Comparison of ENCODE assay signal across 23 cellular contexts in the genomic region with DNA sequence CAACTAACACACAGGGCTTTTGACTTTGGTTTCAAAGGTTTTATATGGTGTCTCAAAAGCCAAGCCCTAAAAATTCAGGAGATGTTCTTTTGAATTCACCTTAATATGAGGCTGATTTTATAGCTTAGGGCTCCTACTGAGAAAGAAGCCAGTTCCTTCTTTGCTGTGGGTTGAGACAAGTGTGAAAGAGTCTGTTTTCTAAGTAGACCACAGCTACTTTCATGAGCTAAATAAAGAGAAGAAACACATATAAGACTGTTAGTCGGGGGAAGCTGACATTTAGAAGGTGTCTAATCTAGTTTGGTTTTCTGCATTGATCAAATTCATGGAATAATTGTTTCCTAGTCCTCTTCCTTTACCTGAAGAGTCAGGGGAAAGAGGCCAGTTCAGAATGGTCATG.
DNase-seq lines count a peak whose midpoint lies in the region; ATAC-seq and TF ChIP-seq lines count a peak whose summit lies in the region.
"Had no signal": no experiment of that assay in that cellular context is flagged by ENCODE, and none has a peak within 500 bp of the region (broad histone marks: within the 10 kb centered on the region; RNA-seq: fewer than 3 reads in every experiment).

No MANE protein-coding gene starts in this region.

- DNase-seq in immature natural killer cell (no peak), DMS153 (lab: John Stamatoyannopoulos, UW) (no peak)
- no peak for DNase-seq in stimulated activated CD4-positive, alpha-beta T cell treated with anti-CD3 and anti-CD28 coated beads, Interleukin-12 subunit alpha, Interleukin-12 subunit beta, amount 100 ng/mL, for 4 hours
- DNase-seq in activated naive CD8-positive, alpha-beta T cell treated with anti-CD3 and anti-CD28 coated beads, Interleukin-2, amount 50 U/mL, for 24 hours: no peak
- DNase-seq: activated CD4-positive, alpha-beta T cell treated with anti-CD3 and anti-CD28 coated beads, Interleukin-2, amount 10 ng/mL, durations not matched to agents 7 days and 5 days; activated CD8-positive, alpha-beta memory T cell treated with anti-CD3 and anti-CD28 coated beads, Interleukin-2, amount 50 U/mL, for 4 hours; activated naive CD8-positive, alpha-beta T cell treated with anti-CD3 and anti-CD28 coated beads, Interleukin-2, amount 10 ng/mL, durations not matched to agents 7 days and 5 days; COR-L47; effector memory CD8-positive, alpha-beta T cell; esophagus squamous epithelium; left cardiac atrium; NCI-H69; nucleus accumbens; retina had no signal

- no peaks in the 10 kb centered on the region for H3K79me2 ChIP-seq in KMS-11 (ENCODE audit: insufficient read depth, low read depth)

- no peaks in the 10 kb centered on the region for H3K4me1 Mint-ChIP-seq in immature natural killer cell
- H3K4me1 Mint-ChIP-seq in activated naive CD8-positive, alpha-beta T cell treated with anti-CD3 and anti-CD28 coated beads, Interleukin-2, amount 50 U/mL, for 24 hours: no peaks in the 10 kb centered on the region
- H3K4me1 Mint-ChIP-seq: activated CD4-positive, alpha-beta T cell treated with anti-CD3 and anti-CD28 coated beads, Interleukin-2, amount 10 ng/mL, durations not matched to agents 7 days and 5 days; activated naive CD8-positive, alpha-beta T cell treated with anti-CD3 and anti-CD28 coated beads, Interleukin-2, amount 10 ng/mL, durations not matched to agents 7 days and 5 days; memory B cell had no signal

- H3K9ac ChIP-seq in KMS-11: peak overlapping the region; percentile 37; the same call in 1 of the 2 replicates

- H3K27ac ChIP-seq in KMS-11: peak overlapping the region; percentile 75
- H3K27ac ChIP-seq: esophagus squamous epithelium, suprapubic skin had no signal

- H3K4me3 Mint-ChIP-seq in immature natural killer cell: no peak overlapping the region
- no peak overlapping the region for H3K4me3 Mint-ChIP-seq in activated naive CD8-positive, alpha-beta T cell treated with anti-CD3 and anti-CD28 coated beads, Interleukin-2, amount 50 U/mL, for 24 hours
- H3K4me3 Mint-ChIP-seq: activated CD4-positive, alpha-beta T cell treated with anti-CD3 and anti-CD28 coated beads, Interleukin-2, amount 10 ng/mL, durations not matched to agents 7 days and 5 days; activated naive CD8-positive, alpha-beta T cell treated with anti-CD3 and anti-CD28 coated beads, Interleukin-2, amount 10 ng/mL, durations not matched to agents 7 days and 5 days; effector memory CD8-positive, alpha-beta T cell; GM23338; memory B cell had no signal

- H3K4me2 ChIP-seq in KMS-11: peak overlapping the region; percentile 86
- H3K4me2 ChIP-seq: GM23338 had no signal

- peaks cover 0 to 2% (median 0%) of the 10 kb centered on the region in 3 donors for H3K27me3 Mint-ChIP-seq in immature natural killer cell (ENCODE audit: low read depth in 3 of 3)
- peaks cover 7% of the 10 kb centered on the region for H3K27me3 Mint-ChIP-seq in activated naive CD8-positive, alpha-beta T cell treated with anti-CD3 and anti-CD28 coated beads, Interleukin-2, amount 50 U/mL, for 24 hours
- H3K27me3 Mint-ChIP-seq: activated naive CD8-positive, alpha-beta T cell treated with anti-CD3 and anti-CD28 coated beads, Interleukin-2, amount 10 ng/mL, durations not matched to agents 7 days and 5 days had no signal

- no peaks in the 10 kb centered on the region for H3K36me3 Mint-ChIP-seq in immature natural killer cell
- H3K36me3 Mint-ChIP-seq in activated naive CD8-positive, alpha-beta T cell treated with anti-CD3 and anti-CD28 coated beads, Interleukin-2, amount 50 U/mL, for 24 hours (ENCODE audit: low read depth): no peaks in the 10 kb centered on the region
- H3K36me3 Mint-ChIP-seq: activated naive CD8-positive, alpha-beta T cell treated with anti-CD3 and anti-CD28 coated beads, Interleukin-2, amount 10 ng/mL, durations not matched to agents 7 days and 5 days; memory B cell had no signal

- no peaks in the 10 kb centered on the region for H4K20me1 ChIP-seq in KMS-11 (ENCODE audit: insufficient read depth)

- peaks cover 49% of the 10 kb centered on the region for H3K4me1 ChIP-seq in KMS-11 (ENCODE audit: low read depth, poor library complexity, severe bottlenecking)
- H3K4me1 ChIP-seq: esophagus squamous epithelium, suprapubic skin had no signal

- H2AFZ ChIP-seq in KMS-11 (ENCODE audit: low read depth): peak overlapping the region; percentile 73
- H2AFZ ChIP-seq: GM23338 had no signal

- no peak overlapping the region for H3K27ac Mint-ChIP-seq in immature natural killer cell
- H3K27ac Mint-ChIP-seq in activated naive CD8-positive, alpha-beta T cell treated with anti-CD3 and anti-CD28 coated beads, Interleukin-2, amount 50 U/mL, for 24 hours: no peak overlapping the region
- H3K27ac Mint-ChIP-seq: activated CD4-positive, alpha-beta T cell treated with anti-CD3 and anti-CD28 coated beads, Interleukin-2, amount 10 ng/mL, durations not matched to agents 7 days and 5 days; activated naive CD8-positive, alpha-beta T cell treated with anti-CD3 and anti-CD28 coated beads, Interleukin-2, amount 10 ng/mL, durations not matched to agents 7 days and 5 days; activated T-helper 2 cell treated with anti-CD3 and anti-CD28 coated beads, Interferon-gamma antibody, Interleukin-2, Interleukin-4, amounts not matched to agents 10 μg/mL and 5 μg/mL and 100 μg/mL, durations not matched to agents 14 hours and 24 hours and 36 hours; effector memory CD8-positive, alpha-beta T cell; GM23338; memory B cell had no signal

- peaks cover 0 to 2% (median 0%) of the 10 kb centered on the region in 6 donors for H3K9me3 Mint-ChIP-seq in immature natural killer cell
- peaks cover 5% of the 10 kb centered on the region for H3K9me3 Mint-ChIP-seq in activated naive CD8-positive, alpha-beta T cell treated with anti-CD3 and anti-CD28 coated beads, Interleukin-2, amount 50 U/mL, for 24 hours
- H3K9me3 Mint-ChIP-seq: activated T-helper 2 cell treated with anti-CD3 and anti-CD28 coated beads, Interferon-gamma antibody, Interleukin-2, Interleukin-4, amounts not matched to agents 10 μg/mL and 5 μg/mL and 100 μg/mL, durations not matched to agents 14 hours and 24 hours and 36 hours had no signal

- no peak for TF ChIP-seq CTCF in KMS-11 (conservative IDR thresholded peaks at IDR 0.05; ENCODE audit: low read depth, low read length)

- H3K4me3 ChIP-seq in KMS-11 (IDR thresholded peaks at IDR 0.05; ENCODE audit: insufficient read depth, low read depth, low read length): no peak overlapping the region
- H3K4me3 ChIP-seq: esophagus squamous epithelium, GM23338, K562, suprapubic skin had no signal

- H3K27me3 ChIP-seq in KMS-11 (ENCODE audit: insufficient read depth, low read depth): no peaks in the 10 kb centered on the region
- H3K27me3 ChIP-seq: esophagus squamous epithelium, suprapubic skin had no signal

- H3K36me3 ChIP-seq in KMS-11 (ENCODE audit: insufficient read depth): no peaks in the 10 kb centered on the region
- H3K36me3 ChIP-seq: esophagus squamous epithelium, suprapubic skin had no signal

- peak; percentile 91 for ATAC-seq in GM18498 (IDR thresholded peaks at IDR 0.05; ENCODE audit: unreplicated experiment)
- ATAC-seq in GM21367 (IDR thresholded peaks at IDR 0.05; ENCODE audit: unreplicated experiment): peak; percentile 71
- ATAC-seq in HG02885 (IDR thresholded peaks at IDR 0.05; ENCODE audit: poor library complexity, unreplicated experiment): peak; percentile 84
- no peak for ATAC-seq in activated naive CD8-positive, alpha-beta T cell treated with anti-CD3 and anti-CD28 coated beads, Interleukin-2, amount 50 U/mL, for 24 hours
- ATAC-seq: effector memory CD8-positive, alpha-beta T cell; GM23338; K562; left cardiac atrium had no signal
